18 cellular contexts compared by ENCODE assay signal in the genomic region with DNA sequence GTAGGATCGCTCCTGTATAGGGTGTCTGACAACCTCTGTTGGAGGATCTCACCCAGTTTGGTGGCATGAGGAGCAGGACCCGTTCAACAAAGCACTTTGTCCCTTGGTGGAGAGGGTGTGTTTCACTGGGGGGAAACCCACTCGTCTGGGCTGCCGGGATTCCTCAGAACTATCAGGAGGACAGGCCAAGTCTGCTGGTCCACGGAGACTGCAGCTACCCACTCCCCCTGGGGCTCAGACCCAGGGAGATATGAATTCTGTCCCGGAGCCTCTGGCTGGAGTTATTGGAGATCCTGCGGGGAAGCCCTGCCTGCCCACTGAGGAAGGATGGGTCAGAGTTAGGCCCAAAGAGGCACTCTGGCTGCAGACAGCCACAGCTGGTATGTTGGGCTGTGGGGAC.
A peak's percentile ranks its signal among the peaks of the same experiment; 100 is the strongest.
DNase-seq lines count a peak whose midpoint lies in the region; ATAC-seq and TF ChIP-seq lines count a peak whose summit lies in the region.
"Had no signal": no experiment of that assay in that cellular context is flagged by ENCODE, and none has a peak within 500 bp of the region (broad histone marks: within the 10 kb centered on the region; RNA-seq: fewer than 3 reads in every experiment).

No MANE protein-coding gene starts in this region.

- H3K4me3 ChIP-seq in heart left ventricle (no peak overlapping the region), mesendoderm (ENCODE audit: low read length) (no peak overlapping the region), osteoblast (ENCODE audit: insufficient read depth, low read length) (no peak overlapping the region)
- H3K4me3 ChIP-seq in effector memory CD4-positive, alpha-beta T cell (ENCODE audit: insufficient read depth, low read depth, low read length, poor library complexity, severe bottlenecking): no peak overlapping the region
- H3K4me3 ChIP-seq: A549; BLaER1 treated with 17β-estradiol and CSF1 and Interleukin-3, amounts not matched to agents 10 nM and 100 nM had no signal

- H2AFZ ChIP-seq in osteoblast (ENCODE audit: low read length): no peak overlapping the region

- peak overlapping the region; percentile 49 for H3K56ac ChIP-seq in mesendoderm (ENCODE audit: low read length)

- H3K79me2 ChIP-seq in mesendoderm (ENCODE audit: control insufficient read depth, insufficient read depth, low read length) (no peaks in the 10 kb centered on the region), osteoblast (ENCODE audit: insufficient read depth, low read length) (no peaks in the 10 kb centered on the region)

- H4K5ac ChIP-seq in mesendoderm (ENCODE audit: low read length): no peak overlapping the region

- H2BK120ac ChIP-seq in mesendoderm (ENCODE audit: low read depth, low read length): no peak overlapping the region

- H3K27ac ChIP-seq in heart left ventricle (no peak overlapping the region), mesendoderm (ENCODE audit: low read depth, low read length) (no peak overlapping the region), osteoblast (ENCODE audit: low read depth, low read length) (no peak overlapping the region)
- H3K27ac ChIP-seq in effector memory CD4-positive, alpha-beta T cell (ENCODE audit: insufficient read depth, low read length, poor library complexity, severe bottlenecking): no peak overlapping the region
- H3K27ac ChIP-seq: 22Rv1; A549; BLaER1 treated with 17β-estradiol and CSF1 and Interleukin-3, amounts not matched to agents 10 nM and 100 nM had no signal

- intact Hi-C loops in Right ventricle myocardium inferior (cut with DNase I): no loop called here
- intact Hi-C loops in heart left ventricle (cut with DNase I): loop anchor here in 6 of 10 donors (10.0 kb wide), 2 partner anchors 160 to 170 kb away; no protein-coding TSS in a partner anchor

- DNase-seq in Right ventricle myocardium inferior (ENCODE audit: missing footprints) (peak; percentile 45), heart left ventricle (no peak), mesendoderm (no peak), osteoblast (ENCODE audit: insufficient read length, low spot score, missing footprints) (peak; percentile 6), 8988T (no peak)
- no peak for DNase-seq in activated effector memory CD4-positive, alpha-beta T cell treated with anti-CD3 and anti-CD28 coated beads, Interleukin-2, amount 50 U/mL, for 16 hours
- no peak for DNase-seq in effector memory CD4-positive, alpha-beta T cell
- DNase-seq: ACHN; AML-193; BE2C; CD4-positive, alpha-beta T cell; CD8-positive, alpha-beta memory T cell; DMS79 treated with DMSO at 0.1 percent for 48 hours; H7; HCEC 1CT had no signal

- no peak for TF ChIP-seq CTCF in heart left ventricle (IDR thresholded peaks at IDR 0.05)
- TF ChIP-seq CTCF in osteoblast (IDR thresholded peaks at IDR 0.05; ENCODE audit: extremely low read depth, low read depth, low read length): no peak

- no peak overlapping the region for H3K9ac ChIP-seq in mesendoderm (ENCODE audit: low read length)
- H3K9ac ChIP-seq: BLaER1 treated with 17β-estradiol and CSF1 and Interleukin-3, amounts not matched to agents 10 nM and 100 nM had no signal

- H3K4me1 ChIP-seq in heart left ventricle (no peaks in the 10 kb centered on the region), mesendoderm (ENCODE audit: control insufficient read depth, low read depth, low read length) (no peaks in the 10 kb centered on the region), osteoblast (ENCODE audit: insufficient read depth, low read length) (no peaks in the 10 kb centered on the region)
- no peaks in the 10 kb centered on the region for H3K4me1 ChIP-seq in effector memory CD4-positive, alpha-beta T cell (ENCODE audit: control insufficient read depth, insufficient read depth, low read length, poor library complexity, severe bottlenecking)
- H3K4me1 ChIP-seq: A549; BE2C; BLaER1 treated with 17β-estradiol and CSF1 and Interleukin-3, amounts not matched to agents 10 nM and 100 nM had no signal

- H3K36me3 ChIP-seq in heart left ventricle (no peaks in the 10 kb centered on the region), mesendoderm (ENCODE audit: control insufficient read depth, insufficient read depth, low read length) (no peaks in the 10 kb centered on the region), osteoblast (ENCODE audit: insufficient read depth, low read length) (no peaks in the 10 kb centered on the region)
- no peaks in the 10 kb centered on the region for H3K36me3 ChIP-seq in effector memory CD4-positive, alpha-beta T cell (ENCODE audit: control insufficient read depth, insufficient read depth, low read length)
- H3K36me3 ChIP-seq: BE2C; BLaER1 treated with 17β-estradiol and CSF1 and Interleukin-3, amounts not matched to agents 10 nM and 100 nM had no signal

- no peak overlapping the region for H3K23ac ChIP-seq in mesendoderm (ENCODE audit: low read length)

- no peaks in the 10 kb centered on the region for H3K79me1 ChIP-seq in mesendoderm (ENCODE audit: low read length)

- H2BK15ac ChIP-seq in mesendoderm (replicated peaks; ENCODE audit: low read depth): no peak overlapping the region

- no peak overlapping the region for H2BK5ac ChIP-seq in mesendoderm (ENCODE audit: low read length)

- WGBS in heart left ventricle, 4 donors: 75 to 87% (median 79%) methylated on average over 7 of the region's 7 CpGs
- WGBS in mesendoderm (ENCODE audit: extremely low coverage, insufficient coverage, low lambda C conversion rate): no CpG with 5 or more reads among the region's 7 CpGs

- H4K20me1 ChIP-seq in osteoblast (ENCODE audit: insufficient read depth, low read length): no peaks in the 10 kb centered on the region
- H4K20me1 ChIP-seq: BLaER1 treated with 17β-estradiol and CSF1 and Interleukin-3, amounts not matched to agents 10 nM and 100 nM had no signal

- ATAC-seq in Right ventricle myocardium inferior (no peak), heart left ventricle (no peak)
- ATAC-seq: A549 had no signal

- no peak overlapping the region for H3K4ac ChIP-seq in mesendoderm (ENCODE audit: low read depth, low read length)

- H2AK5ac ChIP-seq in mesendoderm (ENCODE audit: low read length): no peak overlapping the region

- H3K9me3 ChIP-seq in heart left ventricle (peaks cover 0 to under 1% (median 0%) of the 10 kb centered on the region in 12 donors), osteoblast (ENCODE audit: low read depth, low read length) (no peaks in the 10 kb centered on the region)
- H3K9me3 ChIP-seq in effector memory CD4-positive, alpha-beta T cell (ENCODE audit: control insufficient read depth, low read length): no peaks in the 10 kb centered on the region
- H3K9me3 ChIP-seq: A549; BE2C; BLaER1 treated with 17β-estradiol and CSF1 and Interleukin-3, amounts not matched to agents 10 nM and 100 nM had no signal

- no peak overlapping the region for H4K8ac ChIP-seq in mesendoderm (ENCODE audit: low read depth, low read length)

- peaks cover 0 to 30% (median 0%) of the 10 kb centered on the region in 9 donors for H3K27me3 ChIP-seq in heart left ventricle
- no peaks in the 10 kb centered on the region for H3K27me3 ChIP-seq in mesendoderm (ENCODE audit: insufficient read depth, low read length, poor library complexity)
- no peaks in the 10 kb centered on the region for H3K27me3 ChIP-seq in osteoblast (ENCODE audit: insufficient read depth, low read length)
- H3K27me3 ChIP-seq in effector memory CD4-positive, alpha-beta T cell (replicated peaks; ENCODE audit: control insufficient read depth, insufficient read depth, low read length, poor library complexity, severe bottlenecking): no peaks in the 10 kb centered on the region
- H3K27me3 ChIP-seq: BE2C; BLaER1 treated with 17β-estradiol and CSF1 and Interleukin-3, amounts not matched to agents 10 nM and 100 nM had no signal

- no peak for TF ChIP-seq POLR2A in heart left ventricle (IDR thresholded peaks at IDR 0.05)

- H3K4me2 ChIP-seq in mesendoderm (ENCODE audit: low read length) (no peak overlapping the region), osteoblast (ENCODE audit: insufficient read depth, low read length) (no peak overlapping the region)
- H3K4me2 ChIP-seq: A549; BLaER1 treated with 17β-estradiol and CSF1 and Interleukin-3, amounts not matched to agents 10 nM and 100 nM had no signal

- H3K18ac ChIP-seq in mesendoderm (ENCODE audit: low read length): no peak overlapping the region

Comparison
In these comparisons a context has a peak if more than half of its experiments do, and no peak if none do; other contexts are left out.
1. DNase-seq: peak in Right ventricle myocardium inferior (single experiment) and osteoblast (single experiment); none in heart left ventricle (0 of 5), mesendoderm (single experiment), 8988T (single experiment), activated effector memory CD4-positive, alpha-beta T cell treated with anti-CD3 and anti-CD28 coated beads, Interleukin-2, amount 50 U/mL, for 16 hours (single experiment) and effector memory CD4-positive, alpha-beta T cell (0 of 3).